Comparison of ENCODE assay signal across 8 cellular contexts in the genomic region with DNA sequence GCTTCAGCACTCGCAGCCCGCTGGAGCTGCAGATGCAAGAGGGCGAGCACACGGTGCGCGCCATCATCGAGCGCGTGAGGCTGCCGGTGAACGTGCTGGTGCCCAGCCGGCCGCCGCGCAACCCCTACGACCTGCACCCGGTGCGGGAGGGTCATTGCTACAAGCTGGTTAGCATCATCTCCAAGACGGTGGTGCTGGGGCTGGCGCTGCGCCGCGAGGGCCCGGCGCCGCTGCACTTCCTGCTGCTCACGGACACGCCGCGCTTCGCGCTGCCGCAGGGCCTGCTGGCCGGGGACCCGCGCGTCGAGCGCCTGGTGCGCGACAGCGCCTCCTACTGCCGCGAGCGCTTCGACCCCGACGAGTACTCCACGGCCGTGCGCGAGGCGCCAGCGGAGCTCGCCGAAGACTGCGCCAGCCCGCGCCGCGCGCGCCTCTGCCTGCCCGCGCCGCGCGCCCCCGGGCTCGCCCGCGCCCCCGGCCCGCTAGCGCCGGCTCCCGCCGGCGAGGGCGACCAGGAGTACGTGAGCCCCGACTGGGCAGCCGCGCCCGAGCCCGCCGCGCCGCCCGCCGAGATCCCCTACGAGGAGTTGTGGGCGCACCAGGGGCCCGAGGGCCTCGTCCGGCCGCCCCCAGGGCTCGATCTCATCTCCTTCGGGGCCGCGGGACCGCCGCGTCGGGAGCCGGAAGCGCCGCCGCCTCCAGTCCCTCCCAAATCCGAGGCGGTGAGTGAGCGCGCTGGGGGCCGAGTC. TPM values are rescaled to one million over a fixed set of nuclear protein-coding genes. Genes with fewer than 3 reads are reported as not detected.
DNase-seq lines count a peak whose midpoint lies in the region; ATAC-seq and TF ChIP-seq lines count a peak whose summit lies in the region.

No MANE protein-coding gene starts in this region.

- no peaks in the 10 kb centered on the region for H4K20me1 ChIP-seq in SU-DHL-6 (ENCODE audit: low read depth, low read length)

- H3K4me3 ChIP-seq in SU-DHL-6 (ENCODE audit: insufficient read depth, low read length, poor library complexity, severe bottlenecking), result peak overlapping the region; percentile 60
- H3K4me3 ChIP-seq in iPS-18a (ENCODE audit: low read length), result peak overlapping the region; percentile 49
- peak overlapping the region; percentile 38 to 78 (median 50) for H3K4me3 ChIP-seq in spleen

- no peak for TF ChIP-seq POLR2A in spleen (IDR thresholded peaks at IDR 0.05)

- H3K27ac ChIP-seq in SU-DHL-6 (ENCODE audit: low read depth, low read length) (no peak overlapping the region), iPS-18a (ENCODE audit: low read length) (no peak overlapping the region), spleen (peak overlapping the region in 6 of 8 donors; percentile 15 to 78 (median 58))

- DNase-seq in NCI-H146 (lab: John Stamatoyannopoulos, UW) (peak; percentile 34), NCI-H146 treated with DMSO at 0.1 percent for 48 hours (lab: John Stamatoyannopoulos, UW; ENCODE audit: unreplicated experiment) (no peak), amniotic stem cell (lab: John Stamatoyannopoulos, UW) (peak; percentile 34), spleen (peak; percentile 98), NCI-H1436 (lab: John Stamatoyannopoulos, UW) (no peak)

- H3K4me1 ChIP-seq in iPS-18a (ENCODE audit: control insufficient read depth, low read depth, low read length), result peaks cover 8% of the 10 kb centered on the region
- peaks cover under 1 to 30% (median 23%) of the 10 kb centered on the region in 6 donors for H3K4me1 ChIP-seq in spleen

- ATAC-seq in HG03175 (IDR thresholded peaks at IDR 0.05; ENCODE audit: unreplicated experiment), result peak; percentile 81

- H2AFZ ChIP-seq in SU-DHL-6 (ENCODE audit: low read depth, low read length, severe bottlenecking), result no peak overlapping the region

- H3K4me2 ChIP-seq in SU-DHL-6 (ENCODE audit: low read depth, low read length, poor library complexity, severe bottlenecking), result peak overlapping the region; percentile 52

- H3F3A ChIP-seq in SU-DHL-6 (ENCODE audit: insufficient read depth), result 0 out of 2 replicates have a peak, but pooled peaks cover 6% of the 10 kb centered on the region

- H3K9ac ChIP-seq in SU-DHL-6 (ENCODE audit: low read length) (peak overlapping the region; percentile 64), iPS-18a (ENCODE audit: low read length) (peak overlapping the region; percentile 29)

- H3K27me3 ChIP-seq in SU-DHL-6 (ENCODE audit: low read length), result no peaks in the 10 kb centered on the region
- peaks cover 24% of the 10 kb centered on the region for H3K27me3 ChIP-seq in iPS-18a (ENCODE audit: control insufficient read depth, insufficient read depth, low read length)
- peaks cover 0 to 24% (median 0%) of the 10 kb centered on the region in 7 donors for H3K27me3 ChIP-seq in spleen (replicated peaks in 1 of 7)

- no peaks in the 10 kb centered on the region for H3K79me2 ChIP-seq in SU-DHL-6 (ENCODE audit: insufficient read depth, low read length)

- H3K36me3 ChIP-seq in SU-DHL-6 (ENCODE audit: low read length) (no peaks in the 10 kb centered on the region), iPS-18a (ENCODE audit: control insufficient read depth, low read depth, low read length) (no peaks in the 10 kb centered on the region), spleen (peaks cover 0 to 6% (median 2%) of the 10 kb centered on the region in 6 donors)

- H3K9me3 ChIP-seq in SU-DHL-6 (ENCODE audit: insufficient read depth, low read length) (no peaks in the 10 kb centered on the region), iPS-18a (ENCODE audit: control insufficient read depth, low read depth, low read length) (no peaks in the 10 kb centered on the region), spleen (no peaks in the 10 kb centered on the region)

- H3K9me2 ChIP-seq in SU-DHL-6 (replicated peaks; ENCODE audit: insufficient read depth, low read length), result no peaks in the 10 kb centered on the region

- no peak for TF ChIP-seq CTCF in SU-DHL-6 (IDR thresholded peaks at IDR 0.05; ENCODE audit: insufficient read depth, low read length, poor library complexity, severe bottlenecking)
- TF ChIP-seq CTCF in spleen (IDR thresholded peaks at IDR 0.05 in 8 of 11, conservative IDR thresholded peaks at IDR 0.05 in 3 of 11), result peak in 10 of 11 experiments; percentile 17 to 81 (median 60)

- 1 to 10% (median 3%) methylated on average over 9 to 114 of the region's 114 CpGs for whole genome bisulfite sequencing in spleen, 5 donors

- intact Hi-C loops in spleen (cut with DNase I; ENCODE audit: low total_unique reads), result no loop called here

RNA-seq across cellular contexts. Expression of a gene that starts 11.8 kb away (rescaled TPM):
- total RNA-seq in spleen, result 1 to 10 TPM in 5 of 7 donors, under 1 TPM in 2; 0.69 to 2.9 (median 2.0) TPM
- polyA plus RNA-seq in spleen, result 1 to 10 TPM in 2 of 3 donors, under 1 TPM in 1; 0.62 to 6.3 (median 1.1) TPM

RNA-seq across cellular contexts. Expression of a gene that starts 59.7 kb away (rescaled TPM):
- 100 to 1,000 TPM; 114 to 134 (median 115) TPM for total RNA-seq in spleen
- polyA plus RNA-seq in spleen, result 10 to 100 TPM; 49.6 to 58.3 (median 58.3) TPM

Comparison
In these comparisons a context has a peak if more than half of its experiments do, and no peak if none do; other contexts are left out.
1. DNase-seq: peak in NCI-H146 (single experiment), amniotic stem cell (single experiment) and spleen (single experiment); none in NCI-H146 treated with DMSO at 0.1 percent for 48 hours (single experiment) and NCI-H1436 (single experiment).
2. H3K27ac ChIP-seq: peak in spleen (6 of 8); none in SU-DHL-6 (single experiment) and iPS-18a (single experiment).
3. Peak in every context shown above with its lines, with median percentiles within 50 percentile points of each other: H3K4me3 ChIP-seq.